ENCODE assay signal across 8 cellular contexts in genomic region chr11:64268687-64269379, GRCh38. TPM values are rescaled to one million over a fixed set of nuclear protein-coding genes. Genes with fewer than 3 reads are reported as not detected.
DNase-seq lines count a peak whose midpoint lies in the region; ATAC-seq and TF ChIP-seq lines count a peak whose summit lies in the region.

No MANE protein-coding gene starts in this region.

- H3K27ac ChIP-seq in RWPE1 (peak overlapping the region; percentile 99), caudate nucleus (ENCODE audit: low read depth, low read length) (peak overlapping the region; percentile 97)

- no peak for TF ChIP-seq CTCF in RWPE1 (conservative IDR thresholded peaks at IDR 0.05; ENCODE audit: low read depth)

- POLR2A ChIA-PET in RWPE1 (lab: Yijun Ruan, JAX; ENCODE audit: low non-redundant PET): interaction anchor here (0.6 to 1.6 kb wide), 5 partner anchors 18 to 43 kb away, joined by 3 to 7 read pairs (median 3); no protein-coding TSS in a partner anchor

- DNase-seq in AML-193 (lab: John Stamatoyannopoulos, UW) (peak; percentile 31 to 39), RWPE1 (ENCODE audit: low spot score) (no peak), caudate nucleus (lab: John Stamatoyannopoulos, UW) (peak in 10 of 61 donors; percentile 45 to 79 (median 58)), left lobe of liver (ENCODE audit: low spot score) (peak; percentile 73), retina (no peak)
- peak; percentile 39 to 55 for DNase-seq in stimulated activated CD4-positive, alpha-beta T cell treated with anti-CD3 and anti-CD28 coated beads, Interleukin-4, amount 100 ng/mL, for 48 hours (ENCODE audit: low read depth in 2 of 2)

- peak; percentile 6 for ATAC-seq in GM18517 (IDR thresholded peaks at IDR 0.05; ENCODE audit: unreplicated experiment)
- ATAC-seq in HG03378 (IDR thresholded peaks at IDR 0.05; ENCODE audit: unreplicated experiment): peak; percentile 10
- peak; percentile 4 for ATAC-seq in left lobe of liver

- CTCF ChIA-PET in RWPE1 (lab: Yijun Ruan, JAX): interaction anchor here (0.6 to 3.6 kb wide), 6 partner anchors 10 to 257 kb away, joined by 3 to 18 read pairs (median 3); partner anchors contain the start of genes CATSPERZ and PLCB3

RNA-seq across cellular contexts. Expression of gene BAD, which starts 15.6 kb away (rescaled TPM):
- total RNA-seq in left lobe of liver: 36.0 TPM

RNA-seq across cellular contexts. Expression of gene GPR137, which starts 16.8 kb away (rescaled TPM):
- total RNA-seq in left lobe of liver: 26.8 TPM

RNA-seq across cellular contexts. Expression of gene PLCB3, which starts 17.5 kb away (rescaled TPM):
- 6.8 TPM for total RNA-seq in left lobe of liver

RNA-seq across cellular contexts. Expression of gene PPP1R14B, which starts 22.1 kb away (rescaled TPM):
- total RNA-seq in left lobe of liver: 50.1 TPM

RNA-seq across cellular contexts. Expression of gene KCNK4, which starts 22.3 kb away (rescaled TPM):
- not detected for total RNA-seq in left lobe of liver

Comparison
In these comparisons a context has a peak if more than half of its experiments do, and no peak if none do; other contexts are left out.
1. DNase-seq: peak in AML-193 (2 of 2), left lobe of liver (single experiment) and stimulated activated CD4-positive, alpha-beta T cell treated with anti-CD3 and anti-CD28 coated beads, Interleukin-4, amount 100 ng/mL, for 48 hours (2 of 2); none in RWPE1 (single experiment) and retina (single experiment).
2. Peak in every context shown above with its lines, with median percentiles within 50 percentile points of each other: ATAC-seq.